Comparison of ENCODE assay signal across 9 cellular contexts in the genomic region with DNA sequence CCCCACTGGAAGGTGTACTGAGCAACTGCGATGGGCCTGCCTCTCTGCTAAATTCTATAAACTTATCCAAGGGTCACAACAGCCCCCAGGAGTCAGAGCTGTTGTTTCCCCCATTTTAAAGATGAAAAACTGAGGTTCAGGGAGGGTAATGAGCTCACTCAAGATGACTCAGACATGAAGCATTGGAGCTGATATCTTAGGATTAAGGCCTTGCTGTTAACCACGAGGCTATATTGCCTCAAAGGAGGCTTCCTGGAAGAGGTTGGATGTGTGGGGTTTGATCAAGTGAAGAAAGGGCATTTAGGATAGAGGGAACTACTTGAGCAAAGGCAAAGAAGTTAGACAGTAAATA. TPM values are rescaled to one million over a fixed set of nuclear protein-coding genes. Genes with fewer than 3 reads are reported as not detected.
A peak's percentile ranks its signal among the peaks of the same experiment; 100 is the strongest.
DNase-seq lines count a peak whose midpoint lies in the region; ATAC-seq and TF ChIP-seq lines count a peak whose summit lies in the region.
"Had no signal": no experiment of that assay in that cellular context is flagged by ENCODE, and none has a peak within 500 bp of the region (broad histone marks: within the 10 kb centered on the region; RNA-seq: fewer than 3 reads in every experiment).

No MANE protein-coding gene starts in this region.

- peaks cover 6% of the 10 kb centered on the region for H3K27me3 Mint-ChIP-seq in T-helper 2 cell treated with Interferon-gamma antibody and Interleukin-4, amounts not matched to agents 5 μg/mL and 100 μg/mL, for 36 hours (ENCODE audit: low read depth)
- H3K27me3 Mint-ChIP-seq in stimulated activated naive B cell treated with anti-CD40 and anti-IgM and Interleukin-4, amounts not matched to agents 10 μg/mL and 1 μg/mL and 100 μg/mL, for 72 hours, result no peaks in the 10 kb centered on the region
- peaks cover 2% of the 10 kb centered on the region for H3K27me3 Mint-ChIP-seq in GM23338 (ENCODE audit: insufficient read depth, low read depth, poor library complexity)

- H3K27ac ChIP-seq in RWPE2 (ENCODE audit: poor library complexity, severe bottlenecking) (peak overlapping the region; percentile 18), esophagus squamous epithelium (peak overlapping the region; percentile 44 to 78 (median 53)), GM23338 (ENCODE audit: low read depth) (no peak overlapping the region), vagina (no peak overlapping the region)

- H3F3A ChIP-seq in GM23338 (replicated peaks; ENCODE audit: low read depth), result no peaks in the 10 kb centered on the region

- no peaks in the 10 kb centered on the region for H3K9me3 ChIP-seq in RWPE2 (ENCODE audit: severe bottlenecking)
- no peaks in the 10 kb centered on the region for H3K9me3 ChIP-seq in esophagus squamous epithelium
- H3K9me3 ChIP-seq in vagina, result no peaks in the 10 kb centered on the region

- DNase-seq in T-helper 2 cell treated with Interferon-gamma antibody and Interleukin-4, amounts not matched to agents 5 μg/mL and 100 μg/mL, for 36 hours (ENCODE audit: low spot score), result no peak
- DNase-seq in T-helper 2 cell, result no peak
- DNase-seq in RWPE2 (ENCODE audit: low spot score), result no peak
- no peak for DNase-seq in esophagus squamous epithelium (lab: John Stamatoyannopoulos, UW)
- no peak for DNase-seq in stimulated activated naive B cell treated with anti-CD40 and anti-IgM and Interleukin-4, amounts not matched to agents 10 μg/mL and 1 μg/mL and 100 μg/mL, for 72 hours
- no peak for DNase-seq in GM23338 (ENCODE audit: low spot score)
- DNase-seq in vagina (ENCODE audit: extremely low spot score in 2 of 2), result no peak
- DNase-seq: 8988T had no signal

- H3K79me2 ChIP-seq in GM23338 (replicated peaks; ENCODE audit: insufficient read depth), result 0 out of 2 replicates have a peak, but pooled peaks cover 4% of the 10 kb centered on the region

- H3K4me1 ChIP-seq in RWPE2 (ENCODE audit: insufficient read depth, poor library complexity, severe bottlenecking), result peaks cover 21% of the 10 kb centered on the region
- H3K4me1 ChIP-seq in esophagus squamous epithelium, result peaks cover 27 to 99% (median 53%) of the 10 kb centered on the region in 3 donors
- 0 out of 2 replicates have a peak, but pooled peaks cover 1% of the 10 kb centered on the region for H3K4me1 ChIP-seq in GM23338 (ENCODE audit: insufficient read depth)
- peaks cover 64% of the 10 kb centered on the region for H3K4me1 ChIP-seq in vagina

- peaks cover 36% of the 10 kb centered on the region for H3K4me1 Mint-ChIP-seq in T-helper 2 cell treated with Interferon-gamma antibody and Interleukin-4, amounts not matched to agents 5 μg/mL and 100 μg/mL, for 36 hours (ENCODE audit: low read depth)
- peaks cover 33 to 45% of the 10 kb centered on the region in 2 donors for H3K4me1 Mint-ChIP-seq in stimulated activated naive B cell treated with anti-CD40 and anti-IgM and Interleukin-4, amounts not matched to agents 10 μg/mL and 1 μg/mL and 100 μg/mL, for 72 hours
- peaks cover 5% of the 10 kb centered on the region for H3K4me1 Mint-ChIP-seq in GM23338

- H3K4me3 Mint-ChIP-seq in T-helper 2 cell treated with Interferon-gamma antibody and Interleukin-4, amounts not matched to agents 5 μg/mL and 100 μg/mL, for 36 hours, result peak overlapping the region; percentile 77
- H3K4me3 Mint-ChIP-seq in stimulated activated naive B cell treated with anti-CD40 and anti-IgM and Interleukin-4, amounts not matched to agents 10 μg/mL and 1 μg/mL and 100 μg/mL, for 72 hours, result no peak overlapping the region
- H3K4me3 Mint-ChIP-seq in GM23338, result no peak overlapping the region

- H3K36me3 Mint-ChIP-seq in T-helper 2 cell treated with Interferon-gamma antibody and Interleukin-4, amounts not matched to agents 5 μg/mL and 100 μg/mL, for 36 hours (ENCODE audit: low read depth), result peaks cover 8% of the 10 kb centered on the region
- H3K36me3 Mint-ChIP-seq in stimulated activated naive B cell treated with anti-CD40 and anti-IgM and Interleukin-4, amounts not matched to agents 10 μg/mL and 1 μg/mL and 100 μg/mL, for 72 hours, result peaks cover 5% of the 10 kb centered on the region in 2 donors
- no peaks in the 10 kb centered on the region for H3K36me3 Mint-ChIP-seq in GM23338 (ENCODE audit: low read depth)

- no peaks in the 10 kb centered on the region for H3K9me2 ChIP-seq in GM23338 (ENCODE audit: insufficient read depth)

- no peaks in the 10 kb centered on the region for H3K27me3 ChIP-seq in RWPE2 (ENCODE audit: insufficient read depth, poor library complexity, severe bottlenecking)
- H3K27me3 ChIP-seq in esophagus squamous epithelium, result no peaks in the 10 kb centered on the region
- H3K27me3 ChIP-seq in GM23338 (ENCODE audit: insufficient read depth), result no peaks in the 10 kb centered on the region
- no peaks in the 10 kb centered on the region for H3K27me3 ChIP-seq in vagina

- intact Hi-C loops in esophagus squamous epithelium (cut with DNase I) (no loop called here), vagina (cut with DNase I) (no loop called here)

- WGBS in esophagus squamous epithelium, 2 donors, result 14 to 34% methylated on average over 2 of the region's 2 CpGs

- ATAC-seq in RWPE2 (ENCODE audit: low read depth) (0 out of 3 replicates have a peak, but pooled peaks have one; percentile 20), GM23338 (no peak), GM18858 (IDR thresholded peaks at IDR 0.05; ENCODE audit: unreplicated experiment) (no peak)
- ATAC-seq in stimulated activated naive B cell treated with anti-CD40 and anti-IgM and Interleukin-4, amounts not matched to agents 10 μg/mL and 1 μg/mL and 100 μg/mL, for 72 hours (replicated peaks), result no peak

- no peaks in the 10 kb centered on the region for H3K9me3 Mint-ChIP-seq in T-helper 2 cell treated with Interferon-gamma antibody and Interleukin-4, amounts not matched to agents 5 μg/mL and 100 μg/mL, for 36 hours
- H3K9me3 Mint-ChIP-seq in stimulated activated naive B cell treated with anti-CD40 and anti-IgM and Interleukin-4, amounts not matched to agents 10 μg/mL and 1 μg/mL and 100 μg/mL, for 72 hours, result no peaks in the 10 kb centered on the region
- H3K9me3 Mint-ChIP-seq in GM23338, result no peaks in the 10 kb centered on the region; the same call in 2 of the 3 replicates

- H4K20me1 ChIP-seq in GM23338 (replicated peaks; ENCODE audit: insufficient read depth), result peaks cover 14% of the 10 kb centered on the region; the same call in 1 of the 2 replicates

- no peak overlapping the region for H2AFZ ChIP-seq in GM23338

- no peak overlapping the region for H3K4me2 ChIP-seq in GM23338

- H3K36me3 ChIP-seq in RWPE2 (ENCODE audit: low read depth) (no peaks in the 10 kb centered on the region; the same call in 1 of the 2 replicates), esophagus squamous epithelium (peaks cover 0 to 12% (median 3%) of the 10 kb centered on the region in 3 donors), GM23338 (ENCODE audit: insufficient read depth) (no peaks in the 10 kb centered on the region), vagina (peaks cover 0 to 4% of the 10 kb centered on the region in 2 donors)

- H3K27ac Mint-ChIP-seq in T-helper 2 cell treated with Interferon-gamma antibody and Interleukin-4, amounts not matched to agents 5 μg/mL and 100 μg/mL, for 36 hours, result peak overlapping the region; percentile 89
- peak overlapping the region; percentile 90 for H3K27ac Mint-ChIP-seq in stimulated activated naive B cell treated with anti-CD40 and anti-IgM and Interleukin-4, amounts not matched to agents 10 μg/mL and 1 μg/mL and 100 μg/mL, for 72 hours
- no peak overlapping the region for H3K27ac Mint-ChIP-seq in GM23338

- no peak for TF ChIP-seq POLR2A in esophagus squamous epithelium (IDR thresholded peaks at IDR 0.05)
- no peak for TF ChIP-seq POLR2A in vagina (IDR thresholded peaks at IDR 0.05)

- H3K4me3 ChIP-seq in RWPE2 (ENCODE audit: severe bottlenecking) (no peak overlapping the region), esophagus squamous epithelium (no peak overlapping the region), GM23338 (no peak overlapping the region), vagina (no peak overlapping the region)

- TF ChIP-seq CTCF in RWPE2 (IDR thresholded peaks at IDR 0.05; ENCODE audit: poor library complexity, severe bottlenecking) (no peak), esophagus squamous epithelium (IDR thresholded peaks at IDR 0.05) (no peak), GM23338 (conservative IDR thresholded peaks at IDR 0.05; ENCODE audit: low read depth in 2 of 2) (no peak), vagina (IDR thresholded peaks at IDR 0.05) (no peak)

TF ChIP-seq in GM23338, 12 proteins besides CTCF, POLR2A, EP300 and RAD21 (continues in another document):
- TF ChIP-seq NANOG (IDR thresholded peaks at IDR 0.05; ENCODE audit: borderline replicate concordance) (no peak), POLR2AphosphoS5 (IDR thresholded peaks at IDR 0.05; ENCODE audit: low read depth) (no peak), ETS1 (IDR thresholded peaks at IDR 0.05) (no peak), EZH2phosphoT487 (IDR thresholded peaks at IDR 0.05; ENCODE audit: unreplicated experiment) (no peak), ZNF331 (CRISPR knock-in tag; IDR thresholded peaks at IDR 0.05; ENCODE audit: low read depth) (no peak), CREB1 (CRISPR knock-in tag; IDR thresholded peaks at IDR 0.05; ENCODE audit: low read depth) (no peak), STAT1 (IDR thresholded peaks at IDR 0.05; ENCODE audit: unreplicated experiment) (no peak), ZNF114 (CRISPR knock-in tag; IDR thresholded peaks at IDR 0.05) (no peak)

RNA-seq across cellular contexts. Expression of gene LDLRAP1, which starts 6.7 kb away (rescaled TPM):
- total RNA-seq in esophagus squamous epithelium (10 to 100 TPM; 17.0 to 21.4 (median 19.5) TPM), vagina (22.3 TPM)
- 17.1 and 22.7 TPM in 2 replicates for total RNA-seq in GM23338 (2014; rRNA removed; shearing (Covaris generic))
- 6.5 and 9.6 TPM in 2 replicates for polyA plus RNA-seq in GM23338 (2016; fragmentation: Nextera tagmentation; extraction: Ambion mirVana)

Comparison
In these comparisons a context has a peak if more than half of its experiments do, and no peak if none do; other contexts are left out.
1. H3K27ac ChIP-seq: peak in RWPE2 (single experiment) and esophagus squamous epithelium (4 of 4); none in GM23338 (single experiment) and vagina (single experiment).